In the genomic region with DNA sequence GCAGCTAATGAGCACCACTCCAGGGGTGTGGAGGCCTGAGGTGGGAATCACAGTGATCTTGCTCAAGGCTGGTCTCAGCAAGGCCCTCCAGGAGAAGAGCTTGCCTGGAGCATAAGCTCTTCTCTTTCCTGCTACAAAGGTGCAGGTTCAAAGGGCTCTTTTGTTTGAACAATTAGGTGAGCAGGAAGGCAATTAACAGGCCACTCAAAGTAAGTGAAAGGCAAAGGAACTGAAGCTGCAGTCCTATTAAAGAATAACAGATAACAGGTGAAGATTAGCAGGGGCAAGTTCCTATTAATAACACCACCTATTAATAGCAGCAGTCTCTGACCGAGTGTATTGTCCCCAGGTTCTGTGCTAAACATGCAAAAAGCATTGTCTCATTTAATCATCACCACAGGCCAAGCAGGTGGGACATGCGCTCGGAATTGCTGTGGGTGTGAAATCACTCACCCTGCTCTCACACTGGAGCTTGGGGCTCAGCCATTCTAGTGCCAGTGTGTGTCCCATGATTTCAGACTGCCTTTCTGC, we compare ENCODE assay signal across 13 cellular contexts.
DNase-seq lines count a peak whose midpoint lies in the region; ATAC-seq and TF ChIP-seq lines count a peak whose summit lies in the region.
"Had no signal": no experiment of that assay in that cellular context is flagged by ENCODE, and none has a peak within 500 bp of the region (broad histone marks: within the 10 kb centered on the region; RNA-seq: fewer than 3 reads in every experiment).

No MANE protein-coding gene starts in this region.

- H3K9me3 Mint-ChIP-seq in activated CD8-positive, alpha-beta memory T cell treated with anti-CD3 and anti-CD28 coated beads, Interleukin-2, amount 10 ng/mL, durations not matched to agents 7 days and 5 days (ENCODE audit: low read depth): no peaks in the 10 kb centered on the region

- intact Hi-C loops in body of pancreas (cut with DNase I): no loop called here
- intact Hi-C loops in upper lobe of right lung (cut with DNase I): no loop called here

- no peak overlapping the region for H3K4me3 Mint-ChIP-seq in activated CD8-positive, alpha-beta memory T cell treated with anti-CD3 and anti-CD28 coated beads, Interleukin-2, amount 10 ng/mL, durations not matched to agents 7 days and 5 days

- peaks cover 33% of the 10 kb centered on the region for H3K4me1 ChIP-seq in body of pancreas
- H3K4me1 ChIP-seq in upper lobe of right lung: no peaks in the 10 kb centered on the region
- H3K4me1 ChIP-seq: testis had no signal

- peaks cover 31% of the 10 kb centered on the region for H3K27me3 Mint-ChIP-seq in activated CD8-positive, alpha-beta memory T cell treated with anti-CD3 and anti-CD28 coated beads, Interleukin-2, amount 10 ng/mL, durations not matched to agents 7 days and 5 days

- no peaks in the 10 kb centered on the region for H3K36me3 Mint-ChIP-seq in activated CD8-positive, alpha-beta memory T cell treated with anti-CD3 and anti-CD28 coated beads, Interleukin-2, amount 10 ng/mL, durations not matched to agents 7 days and 5 days

- peak; percentile 34 for DNase-seq in activated CD8-positive, alpha-beta memory T cell treated with anti-CD3 and anti-CD28 coated beads, Interleukin-2, amount 10 ng/mL, durations not matched to agents 7 days and 5 days
- DNase-seq in activated CD8-positive, alpha-beta memory T cell treated with anti-CD3 and anti-CD28 coated beads, Interleukin-2, amount 50 U/mL, for 48 hours: no peak
- DNase-seq in body of pancreas (no peak), upper lobe of right lung (no peak), SW 1271 (lab: John Stamatoyannopoulos, UW) (no peak), glomerular visceral epithelial cell (ENCODE audit: extremely low spot score) (no peak)
- DNase-seq in activated CD4-positive, CD25-positive, alpha-beta regulatory T cell treated with anti-CD3 and anti-CD28 coated beads, Interleukin-2, amount 50 U/mL, for 72 hours: no peak
- DNase-seq: activated CD4-positive, CD25-positive, alpha-beta regulatory T cell; left ventricle myocardium inferior; NCI-H2171 had no signal

- no peak overlapping the region for H3K4me3 ChIP-seq in body of pancreas
- no peak overlapping the region for H3K4me3 ChIP-seq in upper lobe of right lung
- H3K4me3 ChIP-seq: left ventricle myocardium inferior, testis had no signal

- TF ChIP-seq CTCF in body of pancreas (IDR thresholded peaks at IDR 0.05) (no peak), upper lobe of right lung (IDR thresholded peaks at IDR 0.05) (no peak)

- no peak for ATAC-seq in activated CD8-positive, alpha-beta memory T cell treated with anti-CD3 and anti-CD28 coated beads, Interleukin-2, amount 10 ng/mL, durations not matched to agents 7 days and 5 days
- ATAC-seq in HG03175 (IDR thresholded peaks at IDR 0.05; ENCODE audit: unreplicated experiment): peak; percentile 90
- peak; percentile 38 for ATAC-seq in body of pancreas
- ATAC-seq in upper lobe of right lung: peak; percentile 54

- 39 to 49% methylated on average over 3 of the region's 3 CpGs for whole genome bisulfite sequencing in body of pancreas, 2 donors

- no peaks in the 10 kb centered on the region for H3K27me3 ChIP-seq in body of pancreas
- no peaks in the 10 kb centered on the region for H3K27me3 ChIP-seq in upper lobe of right lung
- H3K27me3 ChIP-seq: testis had no signal

- no peak overlapping the region for H3K27ac Mint-ChIP-seq in activated CD8-positive, alpha-beta memory T cell treated with anti-CD3 and anti-CD28 coated beads, Interleukin-2, amount 10 ng/mL, durations not matched to agents 7 days and 5 days

- H3K4me1 Mint-ChIP-seq in activated CD8-positive, alpha-beta memory T cell treated with anti-CD3 and anti-CD28 coated beads, Interleukin-2, amount 10 ng/mL, durations not matched to agents 7 days and 5 days: no peaks in the 10 kb centered on the region

- H3K27ac ChIP-seq in body of pancreas (peak overlapping the region in 3 of 4 donors; percentile 10 to 54 (median 22)), upper lobe of right lung (no peak overlapping the region)
- H3K27ac ChIP-seq: HL-60, left ventricle myocardium inferior, testis had no signal

- TF ChIP-seq POLR2A in body of pancreas (IDR thresholded peaks at IDR 0.05): no peak

- CTCF ChIA-PET in activated CD8-positive, alpha-beta memory T cell treated with anti-CD3 and anti-CD28 coated beads, Interleukin-2, amount 10 ng/mL, durations not matched to agents 7 days and 5 days (lab: Charles Lee): interaction anchor here (1.0 to 1.3 kb wide), 2 partner anchors 9 to 146 kb away, joined by 3 read pairs; no protein-coding TSS in a partner anchor

- H3K9me3 ChIP-seq in body of pancreas (no peaks in the 10 kb centered on the region), upper lobe of right lung (no peaks in the 10 kb centered on the region)
- H3K9me3 ChIP-seq: left ventricle myocardium inferior, testis had no signal

- H3K36me3 ChIP-seq in body of pancreas (replicated peaks in 1 of 2; ENCODE audit: insufficient read depth in 1 of 2, low read depth in 2 of 2) (no peaks in the 10 kb centered on the region), upper lobe of right lung (no peaks in the 10 kb centered on the region)
- H3K36me3 ChIP-seq: left ventricle myocardium inferior had no signal
